1 cellular context compared by ENCODE assay signal in the genomic region with DNA sequence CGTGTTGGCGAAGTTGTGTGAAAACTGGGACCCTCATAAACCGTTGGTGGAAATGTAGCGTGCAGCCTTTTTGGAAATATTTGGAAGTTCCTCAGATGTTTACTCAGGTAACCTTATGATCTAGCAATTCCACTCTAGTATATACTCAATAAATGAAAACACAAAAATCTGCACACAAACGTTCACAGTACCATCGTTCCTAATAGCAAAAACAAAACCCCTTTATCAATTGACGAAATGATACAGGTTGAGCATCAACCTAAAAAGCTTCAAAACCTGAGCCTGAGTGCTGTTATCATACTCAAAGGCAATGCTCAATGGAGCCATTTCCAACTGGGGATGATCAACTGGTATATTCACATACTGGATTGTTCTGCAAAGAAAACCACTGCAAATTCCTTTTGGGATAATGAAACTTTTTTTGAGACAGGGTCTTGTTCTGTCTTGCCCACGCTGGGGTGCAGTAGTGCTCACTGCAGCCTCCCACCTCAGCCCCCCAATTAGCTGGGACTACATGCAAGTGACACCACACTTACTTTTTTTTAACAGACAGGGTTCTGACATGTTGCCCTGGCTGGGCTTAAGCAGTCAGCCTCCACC.
A peak's percentile ranks its signal among the peaks of the same experiment; 100 is the strongest.
TF ChIP-seq lines count a peak whose summit lies in the region.

No MANE protein-coding gene starts in this region.

TF ChIP-seq in K562, 482 proteins besides CTCF, POLR2A, EP300 and RAD21:
- TF ChIP-seq, protein P1, sequence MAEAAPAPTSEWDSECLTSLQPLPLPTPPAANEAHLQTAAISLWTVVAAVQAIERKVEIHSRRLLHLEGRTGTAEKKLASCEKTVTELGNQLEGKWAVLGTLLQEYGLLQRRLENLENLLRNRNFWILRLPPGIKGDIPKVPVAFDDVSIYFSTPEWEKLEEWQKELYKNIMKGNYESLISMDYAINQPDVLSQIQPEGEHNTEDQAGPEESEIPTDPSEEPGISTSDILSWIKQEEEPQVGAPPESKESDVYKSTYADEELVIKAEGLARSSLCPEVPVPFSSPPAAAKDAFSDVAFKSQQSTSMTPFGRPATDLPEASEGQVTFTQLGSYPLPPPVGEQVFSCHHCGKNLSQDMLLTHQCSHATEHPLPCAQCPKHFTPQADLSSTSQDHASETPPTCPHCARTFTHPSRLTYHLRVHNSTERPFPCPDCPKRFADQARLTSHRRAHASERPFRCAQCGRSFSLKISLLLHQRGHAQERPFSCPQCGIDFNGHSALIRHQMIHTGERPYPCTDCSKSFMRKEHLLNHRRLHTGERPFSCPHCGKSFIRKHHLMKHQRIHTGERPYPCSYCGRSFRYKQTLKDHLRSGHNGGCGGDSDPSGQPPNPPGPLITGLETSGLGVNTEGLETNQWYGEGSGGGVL (CRISPR knock-in tag; IDR thresholded peaks at IDR 0.05) = no peak
- TF ChIP-seq TEAD1 (CRISPR knock-in tag; IDR thresholded peaks at IDR 0.05) (0 out of 4 replicates have a peak, but pooled peaks of 1 of the 2 experiments have one; percentile 6), PML (IDR thresholded peaks at IDR 0.05; ENCODE audit: low read length) (peak; percentile 5; the same call in 1 of the 2 replicates), SIX5 (IDR thresholded peaks at IDR 0.05; ENCODE audit: borderline replicate concordance in 1 of 2, insufficient read depth in 1 of 2, low read depth in 1 of 2, low read length in 2 of 2) (no peak), POLR2AphosphoS2 (IDR thresholded peaks at IDR 0.05; ENCODE audit: low read length) (peak; percentile 14; the same call in 1 of the 2 replicates), SUPT5H (IDR thresholded peaks at IDR 0.05) (0 out of 2 replicates have a peak, but pooled peaks have one; percentile 6)
- TF ChIP-seq, protein P2, sequence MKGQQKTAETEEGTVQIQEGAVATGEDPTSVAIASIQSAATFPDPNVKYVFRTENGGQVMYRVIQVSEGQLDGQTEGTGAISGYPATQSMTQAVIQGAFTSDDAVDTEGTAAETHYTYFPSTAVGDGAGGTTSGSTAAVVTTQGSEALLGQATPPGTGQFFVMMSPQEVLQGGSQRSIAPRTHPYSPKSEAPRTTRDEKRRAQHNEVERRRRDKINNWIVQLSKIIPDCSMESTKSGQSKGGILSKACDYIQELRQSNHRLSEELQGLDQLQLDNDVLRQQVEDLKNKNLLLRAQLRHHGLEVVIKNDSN (CRISPR knock-in tag; IDR thresholded peaks at IDR 0.05) = no peak
